ENCODE assay signal across 34 cellular contexts in the genomic region with DNA sequence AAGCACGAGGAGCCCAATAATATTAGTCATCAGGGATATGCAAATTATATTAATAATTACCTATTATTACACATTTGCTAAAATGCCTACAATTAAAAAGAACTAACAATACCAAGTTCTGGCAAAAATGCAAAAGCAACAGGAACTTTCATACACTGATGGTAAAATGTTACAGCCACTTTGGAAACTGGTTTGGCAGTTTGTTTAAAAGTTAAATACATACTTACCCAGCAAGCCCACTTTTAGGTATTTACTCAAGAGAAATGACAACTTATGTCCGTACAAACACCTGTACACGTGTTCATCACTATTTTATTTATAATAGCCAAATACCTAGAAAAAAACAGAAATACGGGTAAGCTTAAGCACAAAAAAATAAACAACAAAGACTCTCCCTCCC.
"Had no signal": no experiment of that assay in that cellular context is flagged by ENCODE, and none has a peak within 500 bp of the region (broad histone marks: within the 10 kb centered on the region; RNA-seq: fewer than 3 reads in every experiment).

No MANE protein-coding gene starts in this region.

- H3K27ac ChIP-seq: adrenal gland, body of pancreas, esophagus squamous epithelium, gastroesophageal sphincter had no signal

- H3K4me1 ChIP-seq: adrenal gland, body of pancreas, esophagus squamous epithelium, gastroesophageal sphincter had no signal

- H3K27me3 Mint-ChIP-seq: activated CD4-positive, alpha-beta memory T cell treated with anti-CD3 and anti-CD28 coated beads for 36 hours; activated CD4-positive, alpha-beta T cell treated with anti-CD3 and anti-CD28 coated beads for 36 hours; activated CD4-positive, alpha-beta T cell treated with anti-CD3 and anti-CD28 coated beads, Interleukin-2, amount 10 ng/mL, durations not matched to agents 24 days and 14 days; activated CD8-positive, alpha-beta memory T cell treated with anti-CD3 and anti-CD28 coated beads, Interleukin-2, amount 10 ng/mL, durations not matched to agents 7 days and 5 days; activated naive CD4-positive, alpha-beta T cell treated with anti-CD3 and anti-CD28 coated beads, Interleukin-2, amount 50 U/mL, for 24 hours; activated naive CD8-positive, alpha-beta T cell treated with anti-CD3 and anti-CD28 coated beads for 36 hours; activated naive CD8-positive, alpha-beta T cell treated with anti-CD3 and anti-CD28 coated beads, Interleukin-2, amount 50 U/mL, for 24 hours; effector memory CD8-positive, alpha-beta T cell; T-cell had no signal

- H3K27me3 ChIP-seq: adrenal gland, body of pancreas, esophagus squamous epithelium, gastroesophageal sphincter had no signal

- H3K36me3 ChIP-seq: adrenal gland had no signal

- ATAC-seq: activated CD4-positive, alpha-beta T cell treated with anti-CD3 and anti-CD28 coated beads for 36 hours; activated CD8-positive, alpha-beta memory T cell treated with anti-CD3 and anti-CD28 coated beads, Interleukin-2, amount 10 ng/mL, durations not matched to agents 7 days and 5 days; activated CD8-positive, alpha-beta T cell treated with anti-CD3 and anti-CD28 coated beads, Interleukin-2, amount 10 ng/mL, durations not matched to agents 7 days and 5 days; activated naive CD8-positive, alpha-beta T cell treated with anti-CD3 and anti-CD28 coated beads, Interleukin-2, amount 50 U/mL, for 24 hours; body of pancreas; effector memory CD8-positive, alpha-beta T cell; gastroesophageal sphincter; T-cell had no signal

- H3K9me3 Mint-ChIP-seq: activated CD4-positive, alpha-beta memory T cell treated with anti-CD3 and anti-CD28 coated beads for 36 hours; activated CD4-positive, alpha-beta T cell treated with anti-CD3 and anti-CD28 coated beads, Interleukin-2, amount 10 ng/mL, durations not matched to agents 24 days and 14 days; activated naive CD4-positive, alpha-beta T cell treated with anti-CD3 and anti-CD28 coated beads for 36 hours; activated naive CD4-positive, alpha-beta T cell treated with anti-CD3 and anti-CD28 coated beads, Interleukin-2, amount 50 U/mL, for 24 hours; activated naive CD8-positive, alpha-beta T cell treated with anti-CD3 and anti-CD28 coated beads for 36 hours; activated naive CD8-positive, alpha-beta T cell treated with anti-CD3 and anti-CD28 coated beads, Interleukin-2, amount 50 U/mL, for 24 hours; activated T-helper 1 cell treated with anti-CD3 and anti-CD28 coated beads, Interleukin-12 subunit alpha, Interleukin-12 subunit beta, Interleukin-2, Interleukin-4 antibody, amounts not matched to agents 30 ng/mL and 10 ng/mL and 1 ng/mL, durations not matched to agents 14 hours and 24 hours and 36 hours; activated T-helper 2 cell treated with anti-CD3 and anti-CD28 coated beads, Interferon-gamma antibody, Interleukin-2, Interleukin-4, amounts not matched to agents 10 μg/mL and 5 μg/mL and 100 μg/mL, durations not matched to agents 14 hours and 24 hours and 36 hours; effector memory CD8-positive, alpha-beta T cell; T-cell; T-helper 1 cell treated with Interleukin-12 subunit alpha and Interleukin-12 subunit beta and Interleukin-4 antibody, amounts not matched to agents 30 μg/mL and 1 μg/mL, for 36 hours; T-helper 2 cell treated with Interferon-gamma antibody and Interleukin-4, amounts not matched to agents 5 μg/mL and 100 μg/mL, for 36 hours had no signal

- H3K9me3 ChIP-seq: adrenal gland, body of pancreas, esophagus squamous epithelium, gastroesophageal sphincter had no signal

- FAIRE-seq: colon had no signal

- H3K4me3 Mint-ChIP-seq: activated CD4-positive, alpha-beta memory T cell treated with anti-CD3 and anti-CD28 coated beads for 36 hours; activated CD4-positive, alpha-beta T cell treated with anti-CD3 and anti-CD28 coated beads for 36 hours; activated CD4-positive, alpha-beta T cell treated with anti-CD3 and anti-CD28 coated beads, Interleukin-2, amount 10 ng/mL, durations not matched to agents 24 days and 14 days; activated CD8-positive, alpha-beta memory T cell treated with anti-CD3 and anti-CD28 coated beads, Interleukin-2, amount 10 ng/mL, durations not matched to agents 7 days and 5 days; activated CD8-positive, alpha-beta T cell treated with anti-CD3 and anti-CD28 coated beads, Interleukin-2, amount 10 ng/mL, durations not matched to agents 7 days and 5 days; activated naive CD4-positive, alpha-beta T cell treated with anti-CD3 and anti-CD28 coated beads for 36 hours; activated naive CD4-positive, alpha-beta T cell treated with anti-CD3 and anti-CD28 coated beads, Interleukin-2, amount 50 U/mL, for 24 hours; activated naive CD8-positive, alpha-beta T cell treated with anti-CD3 and anti-CD28 coated beads for 36 hours; activated naive CD8-positive, alpha-beta T cell treated with anti-CD3 and anti-CD28 coated beads, Interleukin-2, amount 50 U/mL, for 24 hours; activated T-helper 1 cell treated with anti-CD3 and anti-CD28 coated beads, Interleukin-12 subunit alpha, Interleukin-12 subunit beta, Interleukin-2, Interleukin-4 antibody, amounts not matched to agents 30 ng/mL and 10 ng/mL and 1 ng/mL, durations not matched to agents 14 hours and 24 hours and 36 hours; effector memory CD8-positive, alpha-beta T cell; T-cell; T-helper 1 cell treated with Interleukin-12 subunit alpha and Interleukin-12 subunit beta and Interleukin-4 antibody, amounts not matched to agents 30 μg/mL and 1 μg/mL, for 36 hours; T-helper 2 cell treated with Interferon-gamma antibody and Interleukin-4, amounts not matched to agents 5 μg/mL and 100 μg/mL, for 36 hours had no signal

- H3K27ac Mint-ChIP-seq: activated CD4-positive, alpha-beta memory T cell treated with anti-CD3 and anti-CD28 coated beads for 36 hours; activated CD4-positive, alpha-beta T cell treated with anti-CD3 and anti-CD28 coated beads for 36 hours; activated CD4-positive, alpha-beta T cell treated with anti-CD3 and anti-CD28 coated beads, Interleukin-2, amount 10 ng/mL, durations not matched to agents 24 days and 14 days; activated CD8-positive, alpha-beta memory T cell treated with anti-CD3 and anti-CD28 coated beads, Interleukin-2, amount 10 ng/mL, durations not matched to agents 7 days and 5 days; activated naive CD4-positive, alpha-beta T cell treated with anti-CD3 and anti-CD28 coated beads for 36 hours; activated naive CD4-positive, alpha-beta T cell treated with anti-CD3 and anti-CD28 coated beads, Interleukin-2, amount 50 U/mL, for 24 hours; activated naive CD8-positive, alpha-beta T cell treated with anti-CD3 and anti-CD28 coated beads for 36 hours; activated naive CD8-positive, alpha-beta T cell treated with anti-CD3 and anti-CD28 coated beads, Interleukin-2, amount 50 U/mL, for 24 hours; activated T-helper 1 cell treated with anti-CD3 and anti-CD28 coated beads, Interleukin-12 subunit alpha, Interleukin-12 subunit beta, Interleukin-2, Interleukin-4 antibody, amounts not matched to agents 30 ng/mL and 10 ng/mL and 1 ng/mL, durations not matched to agents 14 hours and 24 hours and 36 hours; activated T-helper 2 cell treated with anti-CD3 and anti-CD28 coated beads, Interferon-gamma antibody, Interleukin-2, Interleukin-4, amounts not matched to agents 10 μg/mL and 5 μg/mL and 100 μg/mL, durations not matched to agents 14 hours and 24 hours and 36 hours; T-cell; T-helper 1 cell treated with Interleukin-12 subunit alpha and Interleukin-12 subunit beta and Interleukin-4 antibody, amounts not matched to agents 30 μg/mL and 1 μg/mL, for 36 hours; T-helper 2 cell treated with Interferon-gamma antibody and Interleukin-4, amounts not matched to agents 5 μg/mL and 100 μg/mL, for 36 hours had no signal

- DNase-seq: activated CD4-positive, alpha-beta memory T cell treated with anti-CD3 and anti-CD28 coated beads for 36 hours; activated CD4-positive, alpha-beta T cell treated with anti-CD3 and anti-CD28 coated beads for 36 hours; activated CD4-positive, alpha-beta T cell treated with anti-CD3 and anti-CD28 coated beads, Interleukin-2, amount 10 ng/mL, durations not matched to agents 24 days and 14 days; activated CD4-positive, CD25-positive, alpha-beta regulatory T cell; activated CD4-positive, CD25-positive, alpha-beta regulatory T cell treated with anti-CD3 and anti-CD28 coated beads, Interleukin-2, amount 50 U/mL, for 72 hours; activated CD8-positive, alpha-beta memory T cell treated with anti-CD3 and anti-CD28 coated beads, Interleukin-2, amount 10 ng/mL, durations not matched to agents 7 days and 5 days; activated CD8-positive, alpha-beta memory T cell treated with anti-CD3 and anti-CD28 coated beads, Interleukin-2, amount 50 U/mL, for 4 hours; activated CD8-positive, alpha-beta T cell treated with anti-CD3 and anti-CD28 coated beads, Interleukin-2, amount 10 ng/mL, durations not matched to agents 7 days and 5 days; activated effector memory CD4-positive, alpha-beta T cell treated with anti-CD3 and anti-CD28 coated beads, Interleukin-2, amount 50 U/mL, for 16 hours; activated naive CD4-positive, alpha-beta T cell treated with anti-CD3 and anti-CD28 coated beads for 36 hours; activated naive CD8-positive, alpha-beta T cell treated with anti-CD3 and anti-CD28 coated beads for 36 hours; activated naive CD8-positive, alpha-beta T cell treated with anti-CD3 and anti-CD28 coated beads, Interleukin-2, amount 50 U/mL, for 24 hours; activated T-cell treated with anti-CD3 and anti-CD28 coated beads, Interleukin-2, amount 50 U/mL, for 1 hour; activated T-cell treated with anti-CD3 and anti-CD28 coated beads, Interleukin-2, amount 50 U/mL, for 48 hours; adrenal gland; amygdala; aorta; body of pancreas; caudate nucleus; cortex of kidney; dermis blood vessel endothelial cell; effector CD4-positive, alpha-beta T cell; effector memory CD8-positive, alpha-beta T cell; esophagus squamous epithelium; foreskin melanocyte; T-cell; T1000 had no signal

- H3K4me3 ChIP-seq: adrenal gland, body of pancreas, esophagus squamous epithelium, gastroesophageal sphincter had no signal
